Comparison of ENCODE assay signal across 2 cellular contexts in the genomic region with DNA sequence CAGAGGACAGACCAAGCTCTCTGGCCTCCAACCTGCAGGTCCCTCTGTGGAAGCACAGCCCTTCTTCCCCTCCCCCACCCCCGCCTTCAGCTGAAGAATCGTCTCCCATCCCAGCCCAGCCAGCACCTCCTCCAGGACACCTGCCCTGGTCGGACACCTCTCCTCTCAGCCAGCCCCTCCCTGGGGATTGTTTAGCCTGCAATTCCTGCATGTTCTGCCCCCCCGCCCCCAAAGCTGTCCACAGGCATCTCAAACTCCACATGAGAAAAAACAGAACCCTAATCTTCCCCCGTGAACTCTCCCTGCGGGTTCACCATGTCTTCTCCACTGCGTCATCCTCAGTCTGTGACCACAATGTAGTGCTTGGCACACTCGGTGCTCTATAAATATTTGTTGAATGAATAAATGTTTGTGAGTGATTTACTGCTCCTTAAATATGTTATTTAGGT.
TF ChIP-seq lines count a peak whose summit lies in the region.

No MANE protein-coding gene starts in this region.

TF ChIP-seq in HEK293, 187 proteins besides CTCF, POLR2A, EP300 and RAD21 (continued from another document):
- TF ChIP-seq, protein P1, sequence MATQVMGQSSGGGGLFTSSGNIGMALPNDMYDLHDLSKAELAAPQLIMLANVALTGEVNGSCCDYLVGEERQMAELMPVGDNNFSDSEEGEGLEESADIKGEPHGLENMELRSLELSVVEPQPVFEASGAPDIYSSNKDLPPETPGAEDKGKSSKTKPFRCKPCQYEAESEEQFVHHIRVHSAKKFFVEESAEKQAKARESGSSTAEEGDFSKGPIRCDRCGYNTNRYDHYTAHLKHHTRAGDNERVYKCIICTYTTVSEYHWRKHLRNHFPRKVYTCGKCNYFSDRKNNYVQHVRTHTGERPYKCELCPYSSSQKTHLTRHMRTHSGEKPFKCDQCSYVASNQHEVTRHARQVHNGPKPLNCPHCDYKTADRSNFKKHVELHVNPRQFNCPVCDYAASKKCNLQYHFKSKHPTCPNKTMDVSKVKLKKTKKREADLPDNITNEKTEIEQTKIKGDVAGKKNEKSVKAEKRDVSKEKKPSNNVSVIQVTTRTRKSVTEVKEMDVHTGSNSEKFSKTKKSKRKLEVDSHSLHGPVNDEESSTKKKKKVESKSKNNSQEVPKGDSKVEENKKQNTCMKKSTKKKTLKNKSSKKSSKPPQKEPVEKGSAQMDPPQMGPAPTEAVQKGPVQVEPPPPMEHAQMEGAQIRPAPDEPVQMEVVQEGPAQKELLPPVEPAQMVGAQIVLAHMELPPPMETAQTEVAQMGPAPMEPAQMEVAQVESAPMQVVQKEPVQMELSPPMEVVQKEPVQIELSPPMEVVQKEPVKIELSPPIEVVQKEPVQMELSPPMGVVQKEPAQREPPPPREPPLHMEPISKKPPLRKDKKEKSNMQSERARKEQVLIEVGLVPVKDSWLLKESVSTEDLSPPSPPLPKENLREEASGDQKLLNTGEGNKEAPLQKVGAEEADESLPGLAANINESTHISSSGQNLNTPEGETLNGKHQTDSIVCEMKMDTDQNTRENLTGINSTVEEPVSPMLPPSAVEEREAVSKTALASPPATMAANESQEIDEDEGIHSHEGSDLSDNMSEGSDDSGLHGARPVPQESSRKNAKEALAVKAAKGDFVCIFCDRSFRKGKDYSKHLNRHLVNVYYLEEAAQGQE (tag by site-specific recombination; IDR thresholded peaks at IDR 0.05), result no peak
- TF ChIP-seq ZIC2 (tag by site-specific recombination; IDR thresholded peaks at IDR 0.05), result peak; percentile 46
- no peak for TF ChIP-seq ZNF16 (tag by site-specific recombination; IDR thresholded peaks at IDR 0.05; ENCODE audit: low read depth)
- TF ChIP-seq GLIS1 (tag by site-specific recombination; IDR thresholded peaks at IDR 0.05), result 0 out of 2 replicates have a peak, but pooled peaks have one; percentile 27

TF ChIP-seq in WTC11, 78 proteins besides CTCF, POLR2A, EP300 and RAD21 (continued from another document):
- TF ChIP-seq, protein P2, sequence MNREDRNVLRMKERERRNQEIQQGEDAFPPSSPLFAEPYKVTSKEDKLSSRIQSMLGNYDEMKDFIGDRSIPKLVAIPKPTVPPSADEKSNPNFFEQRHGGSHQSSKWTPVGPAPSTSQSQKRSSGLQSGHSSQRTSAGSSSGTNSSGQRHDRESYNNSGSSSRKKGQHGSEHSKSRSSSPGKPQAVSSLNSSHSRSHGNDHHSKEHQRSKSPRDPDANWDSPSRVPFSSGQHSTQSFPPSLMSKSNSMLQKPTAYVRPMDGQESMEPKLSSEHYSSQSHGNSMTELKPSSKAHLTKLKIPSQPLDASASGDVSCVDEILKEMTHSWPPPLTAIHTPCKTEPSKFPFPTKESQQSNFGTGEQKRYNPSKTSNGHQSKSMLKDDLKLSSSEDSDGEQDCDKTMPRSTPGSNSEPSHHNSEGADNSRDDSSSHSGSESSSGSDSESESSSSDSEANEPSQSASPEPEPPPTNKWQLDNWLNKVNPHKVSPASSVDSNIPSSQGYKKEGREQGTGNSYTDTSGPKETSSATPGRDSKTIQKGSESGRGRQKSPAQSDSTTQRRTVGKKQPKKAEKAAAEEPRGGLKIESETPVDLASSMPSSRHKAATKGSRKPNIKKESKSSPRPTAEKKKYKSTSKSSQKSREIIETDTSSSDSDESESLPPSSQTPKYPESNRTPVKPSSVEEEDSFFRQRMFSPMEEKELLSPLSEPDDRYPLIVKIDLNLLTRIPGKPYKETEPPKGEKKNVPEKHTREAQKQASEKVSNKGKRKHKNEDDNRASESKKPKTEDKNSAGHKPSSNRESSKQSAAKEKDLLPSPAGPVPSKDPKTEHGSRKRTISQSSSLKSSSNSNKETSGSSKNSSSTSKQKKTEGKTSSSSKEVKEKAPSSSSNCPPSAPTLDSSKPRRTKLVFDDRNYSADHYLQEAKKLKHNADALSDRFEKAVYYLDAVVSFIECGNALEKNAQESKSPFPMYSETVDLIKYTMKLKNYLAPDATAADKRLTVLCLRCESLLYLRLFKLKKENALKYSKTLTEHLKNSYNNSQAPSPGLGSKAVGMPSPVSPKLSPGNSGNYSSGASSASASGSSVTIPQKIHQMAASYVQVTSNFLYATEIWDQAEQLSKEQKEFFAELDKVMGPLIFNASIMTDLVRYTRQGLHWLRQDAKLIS (CRISPR knock-in tag; IDR thresholded peaks at IDR 0.05; ENCODE audit: borderline replicate concordance), result no peak
- TF ChIP-seq CREM (CRISPR knock-in tag; IDR thresholded peaks at IDR 0.05) (no peak), SOX15 (CRISPR knock-in tag; IDR thresholded peaks at IDR 0.05) (no peak), ZNF219 (CRISPR knock-in tag; IDR thresholded peaks at IDR 0.05; ENCODE audit: borderline replicate concordance) (no peak), FOXK1 (CRISPR knock-in tag; IDR thresholded peaks at IDR 0.05) (no peak), MYBL2 (CRISPR knock-in tag; IDR thresholded peaks at IDR 0.05) (no peak), ZNF423 (CRISPR knock-in tag; IDR thresholded peaks at IDR 0.05) (no peak)
- TF ChIP-seq, protein P3, sequence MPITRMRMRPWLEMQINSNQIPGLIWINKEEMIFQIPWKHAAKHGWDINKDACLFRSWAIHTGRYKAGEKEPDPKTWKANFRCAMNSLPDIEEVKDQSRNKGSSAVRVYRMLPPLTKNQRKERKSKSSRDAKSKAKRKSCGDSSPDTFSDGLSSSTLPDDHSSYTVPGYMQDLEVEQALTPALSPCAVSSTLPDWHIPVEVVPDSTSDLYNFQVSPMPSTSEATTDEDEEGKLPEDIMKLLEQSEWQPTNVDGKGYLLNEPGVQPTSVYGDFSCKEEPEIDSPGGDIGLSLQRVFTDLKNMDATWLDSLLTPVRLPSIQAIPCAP (CRISPR knock-in tag; IDR thresholded peaks at IDR 0.05), result no peak
- TF ChIP-seq, protein P4, sequence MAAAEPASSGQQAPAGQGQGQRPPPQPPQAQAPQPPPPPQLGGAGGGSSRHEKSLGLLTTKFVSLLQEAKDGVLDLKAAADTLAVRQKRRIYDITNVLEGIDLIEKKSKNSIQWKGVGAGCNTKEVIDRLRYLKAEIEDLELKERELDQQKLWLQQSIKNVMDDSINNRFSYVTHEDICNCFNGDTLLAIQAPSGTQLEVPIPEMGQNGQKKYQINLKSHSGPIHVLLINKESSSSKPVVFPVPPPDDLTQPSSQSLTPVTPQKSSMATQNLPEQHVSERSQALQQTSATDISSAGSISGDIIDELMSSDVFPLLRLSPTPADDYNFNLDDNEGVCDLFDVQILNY (CRISPR knock-in tag; IDR thresholded peaks at IDR 0.05), result no peak
- TF ChIP-seq, protein P5, sequence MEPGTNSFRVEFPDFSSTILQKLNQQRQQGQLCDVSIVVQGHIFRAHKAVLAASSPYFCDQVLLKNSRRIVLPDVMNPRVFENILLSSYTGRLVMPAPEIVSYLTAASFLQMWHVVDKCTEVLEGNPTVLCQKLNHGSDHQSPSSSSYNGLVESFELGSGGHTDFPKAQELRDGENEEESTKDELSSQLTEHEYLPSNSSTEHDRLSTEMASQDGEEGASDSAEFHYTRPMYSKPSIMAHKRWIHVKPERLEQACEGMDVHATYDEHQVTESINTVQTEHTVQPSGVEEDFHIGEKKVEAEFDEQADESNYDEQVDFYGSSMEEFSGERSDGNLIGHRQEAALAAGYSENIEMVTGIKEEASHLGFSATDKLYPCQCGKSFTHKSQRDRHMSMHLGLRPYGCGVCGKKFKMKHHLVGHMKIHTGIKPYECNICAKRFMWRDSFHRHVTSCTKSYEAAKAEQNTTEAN (CRISPR knock-in tag; IDR thresholded peaks at IDR 0.05), result no peak
- TF ChIP-seq, protein P6, sequence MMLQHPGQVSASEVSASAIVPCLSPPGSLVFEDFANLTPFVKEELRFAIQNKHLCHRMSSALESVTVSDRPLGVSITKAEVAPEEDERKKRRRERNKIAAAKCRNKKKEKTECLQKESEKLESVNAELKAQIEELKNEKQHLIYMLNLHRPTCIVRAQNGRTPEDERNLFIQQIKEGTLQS (CRISPR knock-in tag; conservative IDR thresholded peaks at IDR 0.05), result no peak
